ENCODE assay signal across 11 cellular contexts in genomic region chr4:25865586-25865985, GRCh38. TPM values are rescaled to one million over a fixed set of nuclear protein-coding genes. Genes with fewer than 3 reads are reported as not detected.
DNase-seq lines count a peak whose midpoint lies in the region; ATAC-seq and TF ChIP-seq lines count a peak whose summit lies in the region.
"Had no signal": no experiment of that assay in that cellular context is flagged by ENCODE, and none has a peak within 500 bp of the region (broad histone marks: within the 10 kb centered on the region; RNA-seq: fewer than 3 reads in every experiment).

No MANE protein-coding gene starts in this region.

- no peak for TF ChIP-seq CTCF in epithelial cell of proximal tubule (conservative IDR thresholded peaks at IDR 0.05; ENCODE audit: low read depth, low read length)

- H3K36me3 Mint-ChIP-seq in stimulated activated memory B cell treated with anti-CD40 and anti-IgM and Interleukin-4, amounts not matched to agents 10 μg/mL and 1 μg/mL and 100 μg/mL, for 72 hours, result peaks cover 30% of the 10 kb centered on the region

- peaks cover 7% of the 10 kb centered on the region for H3K9me3 Mint-ChIP-seq in stimulated activated memory B cell treated with anti-CD40 and anti-IgM and Interleukin-4, amounts not matched to agents 10 μg/mL and 1 μg/mL and 100 μg/mL, for 72 hours
- H3K9me3 Mint-ChIP-seq: activated naive CD8-positive, alpha-beta T cell treated with anti-CD3 and anti-CD28 coated beads, Interleukin-2, amount 10 ng/mL, durations not matched to agents 7 days and 5 days had no signal

- ATAC-seq in stimulated activated memory B cell treated with anti-CD40 and anti-IgM and Interleukin-4, amounts not matched to agents 10 μg/mL and 1 μg/mL and 100 μg/mL, for 72 hours, result no peak
- ATAC-seq in HG03571 (IDR thresholded peaks at IDR 0.05; ENCODE audit: unreplicated experiment), result no peak

- H3K27ac Mint-ChIP-seq in stimulated activated memory B cell treated with anti-CD40 and anti-IgM and Interleukin-4, amounts not matched to agents 10 μg/mL and 1 μg/mL and 100 μg/mL, for 72 hours, result peak overlapping the region; percentile 69
- H3K27ac Mint-ChIP-seq: activated naive CD8-positive, alpha-beta T cell treated with anti-CD3 and anti-CD28 coated beads, Interleukin-2, amount 10 ng/mL, durations not matched to agents 7 days and 5 days had no signal

- H3K4me1 Mint-ChIP-seq in stimulated activated memory B cell treated with anti-CD40 and anti-IgM and Interleukin-4, amounts not matched to agents 10 μg/mL and 1 μg/mL and 100 μg/mL, for 72 hours, result peaks cover 62% of the 10 kb centered on the region

- no peak overlapping the region for H3K4me3 ChIP-seq in epithelial cell of proximal tubule (ENCODE audit: low read depth, low read length)

- H3K4me3 Mint-ChIP-seq in stimulated activated memory B cell treated with anti-CD40 and anti-IgM and Interleukin-4, amounts not matched to agents 10 μg/mL and 1 μg/mL and 100 μg/mL, for 72 hours, result no peak overlapping the region
- H3K4me3 Mint-ChIP-seq: activated naive CD8-positive, alpha-beta T cell treated with anti-CD3 and anti-CD28 coated beads, Interleukin-2, amount 10 ng/mL, durations not matched to agents 7 days and 5 days had no signal

- H3K27me3 Mint-ChIP-seq in stimulated activated memory B cell treated with anti-CD40 and anti-IgM and Interleukin-4, amounts not matched to agents 10 μg/mL and 1 μg/mL and 100 μg/mL, for 72 hours, result no peaks in the 10 kb centered on the region

- DNase-seq in NCI-H82 (lab: John Stamatoyannopoulos, UW) (peak; percentile 9), NCI-H82 treated with DMSO at 0.1 percent for 48 hours (lab: John Stamatoyannopoulos, UW; ENCODE audit: unreplicated experiment) (no peak), NCI-H2196 treated with DMSO at 0.1 percent for 48 hours (lab: John Stamatoyannopoulos, UW; ENCODE audit: unreplicated experiment) (peak; percentile 14), epithelial cell of proximal tubule (ENCODE audit: low read depth) (peak; percentile 83), NCI-H187 (lab: John Stamatoyannopoulos, UW) (no peak)
- no peak for DNase-seq in activated CD4-positive, alpha-beta T cell treated with anti-CD3 and anti-CD28 coated beads, Interleukin-2, amount 50 U/mL, for 4 hours
- DNase-seq: activated CD4-positive, alpha-beta T cell treated with anti-CD3 and anti-CD28 coated beads for 48 hours; activated naive CD8-positive, alpha-beta T cell treated with anti-CD3 and anti-CD28 coated beads, Interleukin-2, amount 10 ng/mL, durations not matched to agents 7 days and 5 days; stimulated activated naive CD4-positive, alpha-beta T cell had no signal

RNA-seq across cellular contexts. Expression of gene SEL1L3, which starts 2.8 kb away (rescaled TPM):
- total RNA-seq in epithelial cell of proximal tubule, result 31.2 and 54.4 TPM in 2 replicates

RNA-seq across cellular contexts. Expression of gene SMIM20, which starts 48.4 kb away (rescaled TPM):
- 20.2 and 31.2 TPM in 2 replicates for total RNA-seq in epithelial cell of proximal tubule

Comparison
In these comparisons a context has a peak if more than half of its experiments do, and no peak if none do; other contexts are left out.
1. DNase-seq: peak in NCI-H82 (single experiment), NCI-H2196 treated with DMSO at 0.1 percent for 48 hours (single experiment) and epithelial cell of proximal tubule (single experiment); none in NCI-H82 treated with DMSO at 0.1 percent for 48 hours (single experiment), NCI-H187 (0 of 2) and activated CD4-positive, alpha-beta T cell treated with anti-CD3 and anti-CD28 coated beads, Interleukin-2, amount 50 U/mL, for 4 hours (0 of 2).